ENCODE assay signal across 28 cellular contexts in the genomic region with DNA sequence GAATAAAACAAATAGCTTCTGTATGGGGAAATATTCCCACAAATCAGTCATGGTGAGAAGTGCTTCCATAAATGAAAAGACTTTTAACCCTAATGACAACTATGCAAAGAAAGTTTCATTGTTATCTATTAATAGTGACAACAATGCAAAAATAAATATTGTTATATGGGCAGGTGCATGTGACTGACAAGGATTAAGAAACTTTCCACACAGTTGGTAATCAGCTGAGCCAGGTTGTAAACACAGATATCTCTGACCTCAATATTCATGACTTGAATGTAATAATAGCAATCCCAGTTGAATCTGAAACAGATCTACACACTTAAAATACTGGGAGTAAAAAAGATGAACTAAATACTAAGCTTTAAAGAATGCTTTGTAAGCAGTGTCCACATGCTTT.
"Had no signal": no experiment of that assay in that cellular context is flagged by ENCODE, and none has a peak within 500 bp of the region (broad histone marks: within the 10 kb centered on the region; RNA-seq: fewer than 3 reads in every experiment).

No MANE protein-coding gene starts in this region.

- H3K36me3 ChIP-seq: heart right ventricle, left ventricle myocardium inferior, lower lobe of right lung, ovary, right lobe of liver, suprapubic skin, transverse colon, upper lobe of right lung, uterus had no signal

- H3K27me3 ChIP-seq: heart right ventricle, ovary, right lobe of liver, suprapubic skin, transverse colon, upper lobe of right lung, uterus had no signal

- H3K27ac ChIP-seq: epithelial cell of prostate, heart right ventricle, left ventricle myocardium inferior, lower lobe of right lung, ovary, right lobe of liver, suprapubic skin, transverse colon, upper lobe of right lung, uterus had no signal

- H3K4me1 ChIP-seq: heart right ventricle, left ventricle myocardium inferior, lower lobe of right lung, right lobe of liver, suprapubic skin, transverse colon, upper lobe of right lung, uterus had no signal

- ATAC-seq: esophagus mucosa; heart right ventricle; left colon; lower lobe of right lung; naive thymus-derived CD8-positive, alpha-beta T cell; right lobe of liver; stimulated activated naive CD8-positive, alpha-beta T cell treated with anti-CD3 and anti-CD28 coated beads, Interleukin-15, amount 100 ng/mL, for 72 hours; upper lobe of right lung had no signal

- H3K4me3 ChIP-seq: heart right ventricle, left ventricle myocardium inferior, lower lobe of right lung, ovary, right lobe of liver, smooth muscle cell, suprapubic skin, transverse colon, upper lobe of right lung, uterus had no signal

- FAIRE-seq: colon, islet of Langerhans had no signal

- H3K4me2 ChIP-seq: smooth muscle cell had no signal

- DNase-seq: effector CD8-positive, alpha-beta T cell; endodermal cell; foreskin fibroblast; glutamatergic neuron; heart right ventricle; hippocampal formation; left colon; left ventricle myocardium inferior; lower lobe of right lung; naive thymus-derived CD8-positive, alpha-beta T cell; occipital lobe; ovary; right lobe of liver; stimulated activated CD4-positive, alpha-beta T cell treated with anti-CD3 and anti-CD28 coated beads, Interleukin-12 subunit alpha, Interleukin-12 subunit beta, amount 100 ng/mL, for 4 hours; stimulated activated CD4-positive, alpha-beta T cell treated with anti-CD3 and anti-CD28 coated beads, Interleukin-1b, Interleukin-23, amount 100 ng/mL, for 48 hours; stimulated activated CD4-positive, alpha-beta T cell treated with anti-CD3 and anti-CD28 coated beads, Interleukin-4, amount 100 ng/mL, for 1 hour; stimulated activated CD8-positive, alpha-beta memory T cell treated with anti-CD3 and anti-CD28 coated beads, Interleukin-4, amount 100 ng/mL, for 48 hours; stimulated activated naive CD4-positive, alpha-beta T cell; stimulated activated naive CD8-positive, alpha-beta T cell treated with anti-CD3 and anti-CD28 coated beads, Interleukin-15, amount 100 ng/mL, for 72 hours; transverse colon; upper lobe of right lung; uterus had no signal

- H3K9me3 ChIP-seq: left ventricle myocardium inferior, lower lobe of right lung, ovary, right lobe of liver, transverse colon, upper lobe of right lung, uterus had no signal
